Comparison of ENCODE assay signal across 11 cellular contexts in the genomic region with DNA sequence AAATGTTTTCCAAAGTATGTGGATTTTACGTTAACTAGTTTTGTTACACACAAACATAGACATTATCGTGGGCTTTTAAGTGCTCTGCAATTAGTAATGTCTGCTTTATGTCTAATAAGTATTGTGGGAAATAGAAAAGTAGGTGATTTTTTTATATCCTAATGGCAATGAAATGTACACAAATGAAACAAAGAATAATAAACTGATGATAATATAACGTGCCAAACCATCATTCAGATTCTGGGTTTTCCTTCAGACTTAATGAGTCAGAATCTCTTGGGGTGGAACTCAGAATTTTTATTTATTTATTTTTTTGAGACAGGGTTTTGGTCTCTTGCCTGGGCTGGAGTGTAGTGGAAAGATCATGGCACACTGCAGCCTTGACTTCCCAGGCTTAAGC. TPM values are rescaled to one million over a fixed set of nuclear protein-coding genes. Genes with fewer than 3 reads are reported as not detected.
DNase-seq lines count a peak whose midpoint lies in the region; ATAC-seq, FAIRE-seq and TF ChIP-seq lines count a peak whose summit lies in the region.
"Had no signal": no experiment of that assay in that cellular context is flagged by ENCODE, and none has a peak within 500 bp of the region (broad histone marks: within the 10 kb centered on the region; RNA-seq: fewer than 3 reads in every experiment).

No MANE protein-coding gene starts in this region.

- no peak for FAIRE-seq in HepG2 (lab: Jason Lieb, UNC)

- H3K14ac ChIP-seq in mesenchymal stem cell (ENCODE audit: low read length in 2 of 2): no peak overlapping the region
- H3K14ac ChIP-seq in neuronal stem cell (ENCODE audit: low read length): no peak overlapping the region

- H3K9me3 Mint-ChIP-seq in WTC11: peaks cover 5% of the 10 kb centered on the region; the same call in 1 of the 2 replicates

- no peak overlapping the region for H3K27ac ChIP-seq in HepG2 (ENCODE audit: extremely low read length, insufficient read depth, low read length)
- no peak overlapping the region for H3K27ac ChIP-seq in right lobe of liver
- H3K27ac ChIP-seq in mesenchymal stem cell (ENCODE audit: low read length, poor library complexity, severe bottlenecking): no peak overlapping the region
- no peak overlapping the region for H3K27ac ChIP-seq in neuronal stem cell (replicated peaks; ENCODE audit: low read length)

- H3K36me3 ChIP-seq in HepG2 (replicated peaks in 1 of 2; ENCODE audit: control insufficient read depth in 1 of 2, insufficient read depth in 2 of 2, low read length in 2 of 2) (peaks cover 5 to 35% of the 10 kb centered on the region in 2 experiments), right lobe of liver (peaks cover 0 to 49% (median 4%) of the 10 kb centered on the region in 4 donors), mesenchymal stem cell (ENCODE audit: control insufficient read depth in 1 of 2, insufficient read depth in 2 of 2, low read depth in 1 of 2, low read length in 2 of 2) (peaks cover 16 to 56% of the 10 kb centered on the region in 2 experiments), neuronal stem cell (replicated peaks in 1 of 2; ENCODE audit: control insufficient read depth in 2 of 2, insufficient read depth in 2 of 2, low read length in 2 of 2) (peaks cover 7 to 55% of the 10 kb centered on the region in 2 donors)

- TF ChIP-seq POLR2A in HepG2 (IDR thresholded peaks at IDR 0.05; ENCODE audit: insufficient read depth in 1 of 2, low read depth in 2 of 2, low read length in 2 of 2) (no peak), right lobe of liver (IDR thresholded peaks at IDR 0.05) (no peak)

- no TSS peak for BruUV-seq in HepG2 (replicated peaks; lab: Mats Ljungman, UMichigan)

- H2AK5ac ChIP-seq in mesenchymal stem cell (ENCODE audit: low read length, severe bottlenecking) (no peak overlapping the region), neuronal stem cell (ENCODE audit: low read depth, low read length) (no peak overlapping the region)

- H3K9me3 ChIP-seq in HepG2 (ENCODE audit: low read length) (no peaks in the 10 kb centered on the region), right lobe of liver (no peaks in the 10 kb centered on the region), mesenchymal stem cell (ENCODE audit: control insufficient read depth, low read length) (no peaks in the 10 kb centered on the region), neuronal stem cell (replicated peaks in 1 of 2; ENCODE audit: control insufficient read depth in 2 of 2, insufficient read depth in 1 of 2, low read depth in 1 of 2, low read length in 2 of 2) (peaks cover 0 to 10% of the 10 kb centered on the region in 2 donors)

- H3K23ac ChIP-seq in mesenchymal stem cell (ENCODE audit: low read length in 2 of 2) (no peak overlapping the region), neuronal stem cell (ENCODE audit: low read depth, low read length, poor library complexity) (no peak overlapping the region)

- peak overlapping the region; percentile 96; the same call in 1 of the 2 replicates for H3K9ac ChIP-seq in HepG2 (ENCODE audit: insufficient read depth, low read depth, low read length)
- peak overlapping the region; percentile 98 for H3K9ac ChIP-seq in mesenchymal stem cell (ENCODE audit: low read length)
- no peak overlapping the region for H3K9ac ChIP-seq in neuronal stem cell (ENCODE audit: low read depth, low read length, poor library complexity)

- CTCF ChIA-PET in HepG2 (lab: Yijun Ruan, JAX; ENCODE audit: low intra/inter-chr PET ratio, low total read pairs): no interaction called here
- CTCF ChIA-PET in WTC11 (lab: Charles Lee): interaction anchor here (1.4 kb wide), 1 partner anchor 13 kb away, joined by 5 read pairs; no protein-coding TSS in a partner anchor

- H2BK15ac ChIP-seq in mesenchymal stem cell (ENCODE audit: low read depth, poor library complexity, severe bottlenecking) (no peak overlapping the region), neuronal stem cell (ENCODE audit: low read length) (no peak overlapping the region)

- no peak for TF ChIP-seq EP300 in HepG2 (IDR thresholded peaks at IDR 0.05; ENCODE audit: low read depth in 2 of 2, low read length in 2 of 2)
- no peak for TF ChIP-seq EP300 in HepG2 (CRISPR knock-in tag; IDR thresholded peaks at IDR 0.05; ENCODE audit: borderline replicate concordance)

- H2AFZ ChIP-seq in HepG2 (ENCODE audit: low read length) (no peak overlapping the region), mesenchymal stem cell (ENCODE audit: low read depth, low read length) (no peak overlapping the region), neuronal stem cell (ENCODE audit: low read length) (no peak overlapping the region)

- H3K18ac ChIP-seq in mesenchymal stem cell (ENCODE audit: low read depth in 1 of 2, low read length in 2 of 2) (no peak overlapping the region), neuronal stem cell (ENCODE audit: low read length) (no peak overlapping the region)

- H4K20me1 ChIP-seq in HepG2 (ENCODE audit: insufficient read depth, low read length): no peaks in the 10 kb centered on the region

- DNase-seq in HepG2 (ENCODE audit: low spot score): no peak
- DNase-seq in right lobe of liver: no peak
- no peak for DNase-seq in WTC11 (ENCODE audit: low spot score)
- DNase-seq in mesenchymal stem cell: no peak
- no peak for DNase-seq in neuronal stem cell (ENCODE audit: low spot score)
- no peak for DNase-seq in NCI-H146 (lab: John Stamatoyannopoulos, UW)
- no peak for DNase-seq in iPS-NIHi7 (ENCODE audit: extremely low spot score)
- DNase-seq: hippocampal formation, NCI-H1436, NCI-H345 had no signal

- H3K27me3 Mint-ChIP-seq in WTC11 (ENCODE audit: low read depth): no peaks in the 10 kb centered on the region

- intact Hi-C loops in HepG2 (cut with micrococcal nuclease; ENCODE audit: unreplicated experiment) (loop anchor here (10.0 kb wide), 1 partner anchor 664 kb away; a partner anchor contains a TSS), right lobe of liver (cut with DNase I) (no loop called here)

- POLR2A ChIA-PET in HepG2 (lab: Yijun Ruan, JAX) (no interaction called here), WTC11 (lab: Charles Lee) (interaction anchor here (0.6 kb wide), 1 partner anchor 82 kb away, joined by 5 read pairs; no protein-coding TSS in a partner anchor)

- H2BK120ac ChIP-seq in mesenchymal stem cell (ENCODE audit: low read depth, low read length) (no peak overlapping the region), neuronal stem cell (ENCODE audit: low read depth, low read length) (no peak overlapping the region)

- H2BK5ac ChIP-seq in mesenchymal stem cell (ENCODE audit: low read depth, low read length, poor library complexity, severe bottlenecking) (no peak overlapping the region), neuronal stem cell (ENCODE audit: low read length) (no peak overlapping the region)

- peaks cover 36% of the 10 kb centered on the region for H3K79me2 ChIP-seq in HepG2 (ENCODE audit: insufficient read depth, low read length)

- no peak for TF ChIP-seq CTCF in HepG2 (CRISPR knock-in tag; IDR thresholded peaks at IDR 0.05)
- no peak for TF ChIP-seq CTCF in right lobe of liver (IDR thresholded peaks at IDR 0.05)
- TF ChIP-seq CTCF in WTC11 (IDR thresholded peaks at IDR 0.05): no peak

- peaks cover 23% of the 10 kb centered on the region for H3K4me1 Mint-ChIP-seq in WTC11

- H3K4ac ChIP-seq in mesenchymal stem cell (ENCODE audit: low read depth in 1 of 2, low read length in 2 of 2): no peak overlapping the region
- no peak overlapping the region for H3K4ac ChIP-seq in neuronal stem cell (ENCODE audit: low read length)

- H4K8ac ChIP-seq in mesenchymal stem cell (ENCODE audit: low read length) (no peak overlapping the region), neuronal stem cell (ENCODE audit: low read depth, low read length) (no peak overlapping the region)

- TF ChIP-seq RAD21 in HepG2 (CRISPR knock-in tag; IDR thresholded peaks at IDR 0.05): no peak

- in situ Hi-C loops in HepG2 (cut with HindIII; ENCODE audit: extremely low pct_ligation_motif_present, low pct_unique_long_range_greater_than_20kb): no loop called here

- no peak for ATAC-seq in HepG2
- no peak for ATAC-seq in right lobe of liver
- ATAC-seq in WTC11: no peak
- no peak for ATAC-seq in HG02884 (IDR thresholded peaks at IDR 0.05; ENCODE audit: unreplicated experiment)

- no peak overlapping the region for H4K91ac ChIP-seq in mesenchymal stem cell (ENCODE audit: low read length)
- H4K91ac ChIP-seq in neuronal stem cell (ENCODE audit: low read depth, low read length, poor library complexity): no peak overlapping the region

- H3K79me1 ChIP-seq in mesenchymal stem cell (replicated peaks; ENCODE audit: low read length, poor library complexity, severe bottlenecking): peaks cover 9% of the 10 kb centered on the region
- no peaks in the 10 kb centered on the region for H3K79me1 ChIP-seq in neuronal stem cell (ENCODE audit: low read depth, low read length)

- H3K4me1 ChIP-seq in HepG2 (ENCODE audit: insufficient read depth, low read length): peaks cover 25% of the 10 kb centered on the region
- H3K4me1 ChIP-seq in right lobe of liver: peaks cover 0 to 10% (median 5%) of the 10 kb centered on the region in 4 donors
- no peaks in the 10 kb centered on the region for H3K4me1 ChIP-seq in mesenchymal stem cell (ENCODE audit: control insufficient read depth, insufficient read depth, low read depth, low read length)
- peaks cover 0 to 4% of the 10 kb centered on the region in 2 donors for H3K4me1 ChIP-seq in neuronal stem cell (ENCODE audit: control insufficient read depth in 2 of 2, insufficient read depth in 1 of 2, low read depth in 1 of 2, low read length in 2 of 2)

- H3K27ac Mint-ChIP-seq in WTC11: no peak overlapping the region

- WGBS in HepG2 (ENCODE audit: low lambda C conversion rate): 98% methylated on average over 3 of the region's 3 CpGs
- WGBS in right lobe of liver (ENCODE audit: insufficient coverage, low coverage, low lambda C conversion rate, missing lambda C conversion rate): 81% methylated on average over 3 of the region's 3 CpGs
- 81% methylated on average over 2 of the region's 3 CpGs for WGBS in mesenchymal stem cell
- no CpG with 5 or more reads among the region's 3 CpGs for WGBS in neuronal stem cell (ENCODE audit: extremely low coverage in 2 of 2, insufficient read length in 2 of 2, insufficient replicate concordance in 1 of 2), 2 donors

- no peak overlapping the region for H2BK12ac ChIP-seq in mesenchymal stem cell (ENCODE audit: low read length in 2 of 2)
- no peak overlapping the region for H2BK12ac ChIP-seq in neuronal stem cell (ENCODE audit: low read length)

- H3K4me2 ChIP-seq in HepG2 (ENCODE audit: low read depth, low read length): no peak overlapping the region; the same call in 1 of the 2 replicates
- no peak overlapping the region for H3K4me2 ChIP-seq in mesenchymal stem cell (ENCODE audit: low read length, poor library complexity, severe bottlenecking)
- H3K4me2 ChIP-seq in neuronal stem cell (ENCODE audit: insufficient read depth, low read length, poor library complexity, severe bottlenecking): no peak overlapping the region

- H3K27me3 ChIP-seq in HepG2 (ENCODE audit: control insufficient read depth in 1 of 2, insufficient read depth in 2 of 2, low read length in 2 of 2): no peaks in the 10 kb centered on the region; a peak in 1 of 5 replicates
- no peaks in the 10 kb centered on the region for H3K27me3 ChIP-seq in right lobe of liver
- H3K27me3 ChIP-seq in mesenchymal stem cell (ENCODE audit: control insufficient read depth in 1 of 2, insufficient read depth in 1 of 2, low read length in 2 of 2): no peaks in the 10 kb centered on the region
- H3K27me3 ChIP-seq in neuronal stem cell (ENCODE audit: control insufficient read depth in 3 of 3, insufficient read depth in 3 of 3, low read depth in 1 of 3, low read length in 3 of 3): no peaks in the 10 kb centered on the region

- peak overlapping the region; percentile 96 for H3K4me3 Mint-ChIP-seq in WTC11

- peaks cover 41% of the 10 kb centered on the region for H3K36me3 Mint-ChIP-seq in WTC11

- peak overlapping the region in 2 of 3 experiments; percentile 3 to 96; a peak in 1 of 6 replicates for H3K4me3 ChIP-seq in HepG2 (replicated peaks in 1 of 3; ENCODE audit: insufficient read depth in 1 of 3, low read depth in 2 of 3, low read length in 3 of 3)
- H3K4me3 ChIP-seq in right lobe of liver: no peak overlapping the region
- peak overlapping the region in 1 of 2 experiments; percentile 97 for H3K4me3 ChIP-seq in mesenchymal stem cell (ENCODE audit: insufficient read depth in 1 of 2, low read depth in 1 of 2, low read length in 2 of 2)
- no peak overlapping the region for H3K4me3 ChIP-seq in neuronal stem cell (ENCODE audit: low read length in 2 of 2)

RNA-seq across cellular contexts. Expression of a gene that starts 2.0 kb away (rescaled TPM):
- total RNA-seq in HepG2 (2016; rRNA removed; fragmentation: Illumina TruSeq; extraction: Trizol) (82.0 and 85.4 TPM in 2 replicates), right lobe of liver (10 to 100 TPM; 21.4 to 38.1 (median 31.0) TPM), WTC11 (2021) (97.4 to 108 TPM (median 99.8 TPM) in 3 replicates)
- 117 and 147 TPM in 2 replicates for total RNA-seq in HepG2 (2016; cell fraction: cytosol; rRNA removed; fragmentation: Illumina TruSeq; extraction: Trizol; ENCODE audit: low read depth)
- 82.0 and 82.7 TPM in 2 replicates for total RNA-seq in HepG2 (2016; cell fraction: insoluble cytoplasmic fraction; rRNA removed; fragmentation: Illumina TruSeq; extraction: Trizol)
- 214 and 215 TPM in 2 replicates for total RNA-seq in HepG2 (2016; cell fraction: membrane; rRNA removed; fragmentation: Illumina TruSeq; extraction: Trizol)
- total RNA-seq in HepG2 (2016; cell fraction: nucleus; rRNA removed; fragmentation: Illumina TruSeq; extraction: Trizol): 59.5 and 61.7 TPM in 2 replicates
- polyA plus RNA-seq in HepG2 (2011; rRNA removed): 56.2 and 59.7 TPM in 2 replicates
- polyA plus RNA-seq in HepG2 (2011; cell fraction: cytosol; rRNA removed): 65.4 and 69.6 TPM in 2 replicates
- 86.6 and 92.4 TPM in 2 replicates for polyA plus RNA-seq in HepG2 (2011; cell fraction: nucleus; rRNA removed)
- polyA plus RNA-seq in HepG2 (2012): 28.1 and 30.6 TPM in 2 replicates
- 140 and 156 TPM in 2 replicates for polyA plus RNA-seq in HepG2 (2016; cell fraction: cytosol; fragmentation: Illumina TruSeq; extraction: Trizol; ENCODE audit: low read depth)
- 69.4 and 76.0 TPM in 2 replicates for polyA plus RNA-seq in HepG2 (2016; cell fraction: insoluble cytoplasmic fraction; fragmentation: Illumina TruSeq; extraction: Trizol; ENCODE audit: low read depth)
- polyA plus RNA-seq in HepG2 (2016; cell fraction: membrane; fragmentation: Illumina TruSeq; extraction: Trizol; ENCODE audit: low read depth): 186 and 191 TPM in 2 replicates
- 82.0 and 83.2 TPM in 2 replicates for polyA plus RNA-seq in HepG2 (2016; cell fraction: nucleus; fragmentation: Illumina TruSeq; extraction: Trizol; ENCODE audit: insufficient read depth, low read depth)
- 142 and 277 TPM in 2 replicates for polyA minus RNA-seq in HepG2 (2011; rRNA and poly(A)+ RNA removed; ENCODE audit: low replicate concordance)
- polyA minus RNA-seq in HepG2 (2011; cell fraction: cytosol; rRNA and poly(A)+ RNA removed): 22.9 and 28.1 TPM in 2 replicates
- 96.7 and 106 TPM in 2 replicates for polyA minus RNA-seq in HepG2 (2011; cell fraction: nucleus; rRNA and poly(A)+ RNA removed)
- polyA plus RNA-seq in mesenchymal stem cell (2013, experiment 1 of 2): 42.3 TPM
- 43.2 TPM for polyA plus RNA-seq in mesenchymal stem cell (2013, experiment 2 of 2)
- polyA plus RNA-seq in neuronal stem cell (2013, experiment 1 of 2): 63.8 TPM
- polyA plus RNA-seq in neuronal stem cell (2013, experiment 2 of 2): 62.6 TPM

RNA-seq across cellular contexts. Expression of a gene that starts 17.1 kb away (rescaled TPM):
- not detected in 2 replicates for total RNA-seq in HepG2 (2016; rRNA removed; fragmentation: Illumina TruSeq; extraction: Trizol)
- not detected in 2 replicates for total RNA-seq in HepG2 (2016; cell fraction: cytosol; rRNA removed; fragmentation: Illumina TruSeq; extraction: Trizol; ENCODE audit: low read depth)
- 0.15 TPM in 1 of 2 replicates, not detected in the other for total RNA-seq in HepG2 (2016; cell fraction: insoluble cytoplasmic fraction; rRNA removed; fragmentation: Illumina TruSeq; extraction: Trizol)
- not detected in 2 replicates for total RNA-seq in HepG2 (2016; cell fraction: membrane; rRNA removed; fragmentation: Illumina TruSeq; extraction: Trizol)
- 0.12 TPM in 1 of 2 replicates, not detected in the other for total RNA-seq in HepG2 (2016; cell fraction: nucleus; rRNA removed; fragmentation: Illumina TruSeq; extraction: Trizol)
- 5.4 and 6.4 TPM in 2 replicates for polyA plus RNA-seq in HepG2 (2011; rRNA removed)
- polyA plus RNA-seq in HepG2 (2011; cell fraction: cytosol; rRNA removed): 0.67 and 1.6 TPM in 2 replicates
- polyA plus RNA-seq in HepG2 (2011; cell fraction: nucleus; rRNA removed): 76.9 and 115 TPM in 2 replicates
- 3.1 and 4.4 TPM in 2 replicates for polyA plus RNA-seq in HepG2 (2012)
- polyA plus RNA-seq in HepG2 (2016; cell fraction: cytosol; fragmentation: Illumina TruSeq; extraction: Trizol; ENCODE audit: low read depth): not detected in 2 replicates
- not detected in 2 replicates for polyA plus RNA-seq in HepG2 (2016; cell fraction: insoluble cytoplasmic fraction; fragmentation: Illumina TruSeq; extraction: Trizol; ENCODE audit: low read depth)
- not detected in 2 replicates for polyA plus RNA-seq in HepG2 (2016; cell fraction: membrane; fragmentation: Illumina TruSeq; extraction: Trizol; ENCODE audit: low read depth)
- polyA plus RNA-seq in HepG2 (2016; cell fraction: nucleus; fragmentation: Illumina TruSeq; extraction: Trizol; ENCODE audit: insufficient read depth, low read depth): 0.07 and 0.44 TPM in 2 replicates
- 0.72 and 10.8 TPM in 2 replicates for polyA minus RNA-seq in HepG2 (2011; rRNA and poly(A)+ RNA removed; ENCODE audit: low replicate concordance)
- polyA minus RNA-seq in HepG2 (2011; cell fraction: cytosol; rRNA and poly(A)+ RNA removed): 0.49 and 0.62 TPM in 2 replicates
- 19.8 and 25.9 TPM in 2 replicates for polyA minus RNA-seq in HepG2 (2011; cell fraction: nucleus; rRNA and poly(A)+ RNA removed)
- total RNA-seq in right lobe of liver: 1 to 10 TPM in 1 of 6 experiments, under 1 TPM in 4, not detected in 1; 0.18 to 5.5 (median 0.49) TPM
- total RNA-seq in WTC11 (2021): 21.1 to 24.9 TPM (median 22.7 TPM) in 3 replicates
- 0.66 TPM for polyA plus RNA-seq in mesenchymal stem cell (2013, experiment 1 of 2)
- polyA plus RNA-seq in mesenchymal stem cell (2013, experiment 2 of 2): 1.1 TPM
- polyA plus RNA-seq in neuronal stem cell (2013, experiment 1 of 2): 2.6 TPM
- polyA plus RNA-seq in neuronal stem cell (2013, experiment 2 of 2): 2.8 TPM

RNA-seq across cellular contexts. Expression of a gene that starts 42.1 kb away (rescaled TPM):
- 7.9 and 18.9 TPM in 2 replicates for total RNA-seq in HepG2 (2016; rRNA removed; fragmentation: Illumina TruSeq; extraction: Trizol)
- 5.7 and 6.4 TPM in 2 replicates for total RNA-seq in HepG2 (2016; cell fraction: cytosol; rRNA removed; fragmentation: Illumina TruSeq; extraction: Trizol; ENCODE audit: low read depth)
- 7.2 and 19.9 TPM in 2 replicates for total RNA-seq in HepG2 (2016; cell fraction: insoluble cytoplasmic fraction; rRNA removed; fragmentation: Illumina TruSeq; extraction: Trizol)
- 6.6 and 8.2 TPM in 2 replicates for total RNA-seq in HepG2 (2016; cell fraction: membrane; rRNA removed; fragmentation: Illumina TruSeq; extraction: Trizol)
- 19.1 and 22.2 TPM in 2 replicates for total RNA-seq in HepG2 (2016; cell fraction: nucleus; rRNA removed; fragmentation: Illumina TruSeq; extraction: Trizol)
- 18.7 and 21.4 TPM in 2 replicates for polyA plus RNA-seq in HepG2 (2011; rRNA removed)
- polyA plus RNA-seq in HepG2 (2011; cell fraction: cytosol; rRNA removed): 16.6 and 18.4 TPM in 2 replicates
- 25.5 and 32.4 TPM in 2 replicates for polyA plus RNA-seq in HepG2 (2011; cell fraction: nucleus; rRNA removed)
- polyA plus RNA-seq in HepG2 (2012): 19.2 and 20.3 TPM in 2 replicates
- polyA plus RNA-seq in HepG2 (2016; cell fraction: cytosol; fragmentation: Illumina TruSeq; extraction: Trizol; ENCODE audit: low read depth): 4.6 and 5.2 TPM in 2 replicates
- polyA plus RNA-seq in HepG2 (2016; cell fraction: insoluble cytoplasmic fraction; fragmentation: Illumina TruSeq; extraction: Trizol; ENCODE audit: low read depth): 7.2 and 8.0 TPM in 2 replicates
- polyA plus RNA-seq in HepG2 (2016; cell fraction: membrane; fragmentation: Illumina TruSeq; extraction: Trizol; ENCODE audit: low read depth): 5.6 and 6.0 TPM in 2 replicates
- polyA plus RNA-seq in HepG2 (2016; cell fraction: nucleus; fragmentation: Illumina TruSeq; extraction: Trizol; ENCODE audit: insufficient read depth, low read depth): 28.5 and 33.9 TPM in 2 replicates
- polyA minus RNA-seq in HepG2 (2011; rRNA and poly(A)+ RNA removed; ENCODE audit: low replicate concordance): 28.9 and 38.2 TPM in 2 replicates
- 6.5 and 12.1 TPM in 2 replicates for polyA minus RNA-seq in HepG2 (2011; cell fraction: cytosol; rRNA and poly(A)+ RNA removed)
- polyA minus RNA-seq in HepG2 (2011; cell fraction: nucleus; rRNA and poly(A)+ RNA removed): 21.4 and 21.9 TPM in 2 replicates
- total RNA-seq in right lobe of liver: 10 to 100 TPM; 29.6 to 42.7 (median 36.4) TPM
- 15.6 to 18.4 TPM (median 17.6 TPM) in 3 replicates for total RNA-seq in WTC11 (2021)
- 51.5 TPM for polyA plus RNA-seq in mesenchymal stem cell (2013, experiment 1 of 2)
- polyA plus RNA-seq in mesenchymal stem cell (2013, experiment 2 of 2): 51.8 TPM
- 11.9 TPM for polyA plus RNA-seq in neuronal stem cell (2013, experiment 1 of 2)
- polyA plus RNA-seq in neuronal stem cell (2013, experiment 2 of 2): 11.5 TPM

RNA-seq across cellular contexts. Expression of a gene that starts 51.1 kb away (rescaled TPM):
- total RNA-seq in HepG2 (2016; rRNA removed; fragmentation: Illumina TruSeq; extraction: Trizol): 55.7 and 60.0 TPM in 2 replicates
- total RNA-seq in HepG2 (2016; cell fraction: cytosol; rRNA removed; fragmentation: Illumina TruSeq; extraction: Trizol; ENCODE audit: low read depth): 116 and 119 TPM in 2 replicates
- 55.1 and 57.7 TPM in 2 replicates for total RNA-seq in HepG2 (2016; cell fraction: insoluble cytoplasmic fraction; rRNA removed; fragmentation: Illumina TruSeq; extraction: Trizol)
- total RNA-seq in HepG2 (2016; cell fraction: membrane; rRNA removed; fragmentation: Illumina TruSeq; extraction: Trizol): 200 TPM in 2 replicates
- total RNA-seq in HepG2 (2016; cell fraction: nucleus; rRNA removed; fragmentation: Illumina TruSeq; extraction: Trizol): 26.3 and 33.3 TPM in 2 replicates
- 124 and 141 TPM in 2 replicates for polyA plus RNA-seq in HepG2 (2011; rRNA removed)
- polyA plus RNA-seq in HepG2 (2011; cell fraction: cytosol; rRNA removed): 127 and 156 TPM in 2 replicates
- 50.3 and 53.5 TPM in 2 replicates for polyA plus RNA-seq in HepG2 (2011; cell fraction: nucleus; rRNA removed)
- polyA plus RNA-seq in HepG2 (2012): 65.7 and 73.9 TPM in 2 replicates
- 178 and 186 TPM in 2 replicates for polyA plus RNA-seq in HepG2 (2016; cell fraction: cytosol; fragmentation: Illumina TruSeq; extraction: Trizol; ENCODE audit: low read depth)
- 75.5 and 80.9 TPM in 2 replicates for polyA plus RNA-seq in HepG2 (2016; cell fraction: insoluble cytoplasmic fraction; fragmentation: Illumina TruSeq; extraction: Trizol; ENCODE audit: low read depth)
- polyA plus RNA-seq in HepG2 (2016; cell fraction: membrane; fragmentation: Illumina TruSeq; extraction: Trizol; ENCODE audit: low read depth): 224 and 225 TPM in 2 replicates
- polyA plus RNA-seq in HepG2 (2016; cell fraction: nucleus; fragmentation: Illumina TruSeq; extraction: Trizol; ENCODE audit: insufficient read depth, low read depth): 58.1 and 58.4 TPM in 2 replicates
- 194 and 401 TPM in 2 replicates for polyA minus RNA-seq in HepG2 (2011; rRNA and poly(A)+ RNA removed; ENCODE audit: low replicate concordance)
- 65.3 and 71.4 TPM in 2 replicates for polyA minus RNA-seq in HepG2 (2011; cell fraction: cytosol; rRNA and poly(A)+ RNA removed)
- 39.9 and 41.4 TPM in 2 replicates for polyA minus RNA-seq in HepG2 (2011; cell fraction: nucleus; rRNA and poly(A)+ RNA removed)
- total RNA-seq in right lobe of liver: 10 to 100 TPM; 49.3 to 88.3 (median 61.1) TPM
- 68.7 to 73.2 TPM (median 72.6 TPM) in 3 replicates for total RNA-seq in WTC11 (2021)
- 84.7 TPM for polyA plus RNA-seq in mesenchymal stem cell (2013, experiment 1 of 2)
- 85.2 TPM for polyA plus RNA-seq in mesenchymal stem cell (2013, experiment 2 of 2)
- polyA plus RNA-seq in neuronal stem cell (2013, experiment 1 of 2): 68.7 TPM
- 69.3 TPM for polyA plus RNA-seq in neuronal stem cell (2013, experiment 2 of 2)

Comparison
In these comparisons a context has a peak if more than half of its experiments do, and no peak if none do; other contexts are left out.
1. H3K4me3 ChIP-seq: peak in HepG2 (2 of 3); none in right lobe of liver (0 of 3) and neuronal stem cell (0 of 2).